ENCODE assay signal across 1 cellular context in genomic region chr1:156146006-156146748, GRCh38.
A peak's percentile ranks its signal among the peaks of the same experiment; 100 is the strongest.
TF ChIP-seq lines count a peak whose summit lies in the region.

No MANE protein-coding gene starts in this region.

TF ChIP-seq in HepG2, 621 proteins besides CTCF, POLR2A, EP300 and RAD21 (continued from another document and continues in another):
- no peak for TF ChIP-seq ZBTB49 (CRISPR knock-in tag; IDR thresholded peaks at IDR 0.05; ENCODE audit: borderline replicate concordance)
- peak; percentile 40; the same call in 1 of the 2 replicates for TF ChIP-seq ZNF121 (CRISPR knock-in tag; IDR thresholded peaks at IDR 0.05)
- no peak for TF ChIP-seq ZFP82 (CRISPR knock-in tag; IDR thresholded peaks at IDR 0.05; ENCODE audit: borderline replicate concordance)
- TF ChIP-seq SOX6 (IDR thresholded peaks at IDR 0.05), result no peak
- TF ChIP-seq SOX6 (CRISPR knock-in tag; IDR thresholded peaks at IDR 0.05), result peak; percentile 81
- no peak for TF ChIP-seq BATF2 (CRISPR knock-in tag; IDR thresholded peaks at IDR 0.05)
- TF ChIP-seq GATAD2A (CRISPR knock-in tag; IDR thresholded peaks at IDR 0.05), result peak; percentile 72
- no peak for TF ChIP-seq ATF5 (CRISPR knock-in tag; IDR thresholded peaks at IDR 0.05; ENCODE audit: low read depth)
- no peak for TF ChIP-seq FOXK2 (IDR thresholded peaks at IDR 0.05)
- TF ChIP-seq YEATS4 (CRISPR knock-in tag; IDR thresholded peaks at IDR 0.05; ENCODE audit: borderline replicate concordance), result no peak
- no peak for TF ChIP-seq PATZ1 (CRISPR knock-in tag; IDR thresholded peaks at IDR 0.05)
- 0 out of 2 replicates have a peak, but pooled peaks have one; percentile 25 for TF ChIP-seq KMT2B (CRISPR knock-in tag; IDR thresholded peaks at IDR 0.05)
- no peak for TF ChIP-seq SKIL (CRISPR knock-in tag; IDR thresholded peaks at IDR 0.05; ENCODE audit: borderline replicate concordance)
- no peak for TF ChIP-seq ZBTB8A (CRISPR knock-in tag; IDR thresholded peaks at IDR 0.05; ENCODE audit: borderline replicate concordance, low read depth)
- no peak for TF ChIP-seq ZNF431 (CRISPR knock-in tag; IDR thresholded peaks at IDR 0.05; ENCODE audit: borderline replicate concordance, low read depth)
- TF ChIP-seq ZSCAN31 (CRISPR knock-in tag; IDR thresholded peaks at IDR 0.05; ENCODE audit: low read depth), result peak; percentile 45
- TF ChIP-seq ZNF879 (CRISPR knock-in tag; IDR thresholded peaks at IDR 0.05), result no peak
- no peak for TF ChIP-seq ZNF34 (CRISPR knock-in tag; IDR thresholded peaks at IDR 0.05; ENCODE audit: borderline replicate concordance)
- TF ChIP-seq NFAT5 (CRISPR knock-in tag; IDR thresholded peaks at IDR 0.05), result no peak
- TF ChIP-seq ZNF770 (CRISPR knock-in tag; IDR thresholded peaks at IDR 0.05), result 0 out of 2 replicates have a peak, but pooled peaks have one; percentile 16
- TF ChIP-seq ZBTB33 (CRISPR knock-in tag; IDR thresholded peaks at IDR 0.05), result no peak
- TF ChIP-seq JUND (CRISPR knock-in tag; IDR thresholded peaks at IDR 0.05), result no peak
- TF ChIP-seq ZNF788 (CRISPR knock-in tag; IDR thresholded peaks at IDR 0.05; ENCODE audit: borderline replicate concordance), result peak; percentile 71; the same call in 1 of the 2 replicates
- no peak for TF ChIP-seq ZBTB44 (CRISPR knock-in tag; IDR thresholded peaks at IDR 0.05)
- peak; percentile 64; the same call in 1 of the 2 replicates for TF ChIP-seq MIER3 (CRISPR knock-in tag; IDR thresholded peaks at IDR 0.05; ENCODE audit: borderline replicate concordance)
- TF ChIP-seq ZFP36 (IDR thresholded peaks at IDR 0.05; ENCODE audit: borderline replicate concordance, low read depth, low read length, partially characterized antibody), result no peak
- TF ChIP-seq STAG1 (CRISPR knock-in tag; IDR thresholded peaks at IDR 0.05), result peak; percentile 94
- TF ChIP-seq THAP7 (CRISPR knock-in tag; IDR thresholded peaks at IDR 0.05), result no peak
- TF ChIP-seq MZF1 (CRISPR knock-in tag; IDR thresholded peaks at IDR 0.05; ENCODE audit: borderline replicate concordance), result no peak
- TF ChIP-seq TFDP1 (CRISPR knock-in tag; IDR thresholded peaks at IDR 0.05; ENCODE audit: borderline replicate concordance), result no peak
- no peak for TF ChIP-seq ZBTB21 (CRISPR knock-in tag; IDR thresholded peaks at IDR 0.05)
- 0 out of 2 replicates have a peak, but pooled peaks have one; percentile 22 for TF ChIP-seq PPARG (CRISPR knock-in tag; conservative IDR thresholded peaks at IDR 0.05)
- no peak for TF ChIP-seq ZNF841 (CRISPR knock-in tag; IDR thresholded peaks at IDR 0.05; ENCODE audit: borderline replicate concordance)
